In genomic region chr12:31280183-31280582, GRCh38 we compare ENCODE assay signal across 14 cellular contexts.
"Had no signal": no experiment of that assay in that cellular context is flagged by ENCODE, and none has a peak within 500 bp of the region (broad histone marks: within the 10 kb centered on the region; RNA-seq: fewer than 3 reads in every experiment).

No MANE protein-coding gene starts in this region.

- ATAC-seq: activated naive CD4-positive, alpha-beta T cell treated with anti-CD3 and anti-CD28 coated beads, Interleukin-2, amount 50 U/mL, for 72 hours; gastroesophageal sphincter; left lung had no signal

- H3K27me3 Mint-ChIP-seq: type B pancreatic cell had no signal

- H3K9me3 Mint-ChIP-seq: activated naive CD4-positive, alpha-beta T cell treated with anti-CD3 and anti-CD28 coated beads, Interleukin-2, amount 50 U/mL, for 72 hours; type B pancreatic cell had no signal

- H3K27ac Mint-ChIP-seq: type B pancreatic cell had no signal

- H3K4me3 ChIP-seq: cardiac muscle cell, gastroesophageal sphincter, left lung, right atrium auricular region had no signal

- H3K4me3 Mint-ChIP-seq: type B pancreatic cell had no signal

- DNase-seq: activated CD4-positive, alpha-beta T cell treated with anti-CD3 and anti-CD28 coated beads for 1 hour; activated CD8-positive, alpha-beta memory T cell treated with anti-CD3 and anti-CD28 coated beads for 24 hours; anterior cingulate cortex; left lung; mesendoderm; stimulated activated CD4-positive, alpha-beta T cell treated with anti-CD3 and anti-CD28 coated beads, Interleukin-1b, Interleukin-23, amount 100 ng/mL, for 48 hours; stimulated activated naive CD4-positive, alpha-beta T cell; substantia nigra; T-helper 9 cell had no signal
